1 cellular context compared by ENCODE assay signal in genomic region chr6:138267971-138268895, GRCh38.
TF ChIP-seq lines count a peak whose summit lies in the region.

No MANE protein-coding gene starts in this region.

TF ChIP-seq in liver, 16 proteins besides CTCF, POLR2A, EP300 and RAD21 (continued from another document):
- TF ChIP-seq, protein P1, sequence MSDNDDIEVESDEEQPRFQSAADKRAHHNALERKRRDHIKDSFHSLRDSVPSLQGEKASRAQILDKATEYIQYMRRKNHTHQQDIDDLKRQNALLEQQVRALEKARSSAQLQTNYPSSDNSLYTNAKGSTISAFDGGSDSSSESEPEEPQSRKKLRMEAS (IDR thresholded peaks at IDR 0.05) = no peak
- no peak for TF ChIP-seq GABPA (IDR thresholded peaks at IDR 0.05 in 1 of 2, conservative IDR thresholded peaks at IDR 0.05 in 1 of 2)
- peak; percentile 9 for TF ChIP-seq HNF4G (IDR thresholded peaks at IDR 0.05)
- no peak for TF ChIP-seq FOXA2 (IDR thresholded peaks at IDR 0.05)
- TF ChIP-seq NR2F2 (IDR thresholded peaks at IDR 0.05) = no peak
- TF ChIP-seq EGR1 (IDR thresholded peaks at IDR 0.05; ENCODE audit: low read depth in 2 of 2) = no peak
TF ChIP-seq in liver: peak in this region for 9.
